In genomic region chr6:123533862-123534261, GRCh38 we compare ENCODE assay signal across 19 cellular contexts.
DNase-seq lines count a peak whose midpoint lies in the region; ATAC-seq and TF ChIP-seq lines count a peak whose summit lies in the region.
"Had no signal": no experiment of that assay in that cellular context is flagged by ENCODE, and none has a peak within 500 bp of the region (broad histone marks: within the 10 kb centered on the region; RNA-seq: fewer than 3 reads in every experiment).

No MANE protein-coding gene starts in this region.

- intact Hi-C loops in cardiac septum (cut with DNase I), result loop anchor here (2.0 to 5.0 kb wide), 2 partner anchors 13 to 103 kb away; partner anchors contain the start of gene TRDN
- intact Hi-C loops in left ventricle myocardium inferior (cut with micrococcal nuclease), result no loop called here

- no peak for ATAC-seq in naive thymus-derived CD8-positive, alpha-beta T cell
- ATAC-seq: GM12878, HepG2 had no signal

- H3K4me1 ChIP-seq in cardiac muscle cell (ENCODE audit: low read depth) (peaks cover 40% of the 10 kb centered on the region), left ventricle myocardium inferior (peaks cover 38% of the 10 kb centered on the region), neuronal stem cell (ENCODE audit: control insufficient read depth in 2 of 2, insufficient read depth in 1 of 2, low read depth in 1 of 2, low read length in 2 of 2) (no peaks in the 10 kb centered on the region), skeletal muscle tissue (ENCODE audit: control insufficient read depth in 3 of 3, insufficient read depth in 3 of 3, low read length in 3 of 3) (peaks cover 12 to 27% (median 24%) of the 10 kb centered on the region in 3 donors)

- H3K36me3 ChIP-seq in cardiac muscle cell (peaks cover 3% of the 10 kb centered on the region), left ventricle myocardium inferior (no peaks in the 10 kb centered on the region), neuronal stem cell (replicated peaks in 1 of 2; ENCODE audit: control insufficient read depth in 2 of 2, insufficient read depth in 2 of 2, low read length in 2 of 2) (no peaks in the 10 kb centered on the region), skeletal muscle tissue (ENCODE audit: control insufficient read depth in 3 of 3, insufficient read depth in 3 of 3, low read length in 3 of 3) (no peaks in the 10 kb centered on the region)
- H3K36me3 ChIP-seq: BLaER1, HAP-1 had no signal

- no peaks in the 10 kb centered on the region for H3K36me3 Mint-ChIP-seq in naive thymus-derived CD8-positive, alpha-beta T cell
- H3K36me3 Mint-ChIP-seq: CD14-positive monocyte; CD4-positive, alpha-beta memory T cell had no signal

- no peak overlapping the region for H3K4ac ChIP-seq in neuronal stem cell (ENCODE audit: low read length)

- H2AFZ ChIP-seq in neuronal stem cell (ENCODE audit: low read length), result peak overlapping the region; percentile 13
- H2AFZ ChIP-seq: GM23248 had no signal

- POLR2A ChIA-PET in naive thymus-derived CD8-positive, alpha-beta T cell (lab: Charles Lee), result no interaction called here

- H3K9ac ChIP-seq in neuronal stem cell (ENCODE audit: low read depth, low read length, poor library complexity) (no peak overlapping the region), skeletal muscle tissue (ENCODE audit: low read depth in 1 of 3, low read length in 3 of 3) (no peak overlapping the region)
- H3K9ac ChIP-seq: BLaER1, GM23248 had no signal

- no peak overlapping the region for H2BK120ac ChIP-seq in neuronal stem cell (ENCODE audit: low read depth, low read length)

- H2AK5ac ChIP-seq in neuronal stem cell (ENCODE audit: low read depth, low read length), result no peak overlapping the region

- H3K23ac ChIP-seq in neuronal stem cell (ENCODE audit: low read depth, low read length, poor library complexity), result no peak overlapping the region

- H3K27me3 Mint-ChIP-seq in naive thymus-derived CD8-positive, alpha-beta T cell, result no peaks in the 10 kb centered on the region
- H3K27me3 Mint-ChIP-seq: CD4-positive, alpha-beta memory T cell had no signal

- no peak overlapping the region for H2BK15ac ChIP-seq in neuronal stem cell (ENCODE audit: low read length)

- no peak for DNase-seq in cardiac muscle cell (ENCODE audit: low read depth in 1 of 2, low spot score in 1 of 2)
- DNase-seq in cardiac septum (ENCODE audit: low spot score), result no peak
- DNase-seq in left ventricle myocardium inferior, result no peak
- no peak for DNase-seq in neuronal stem cell (ENCODE audit: low spot score)
- no peak for DNase-seq in NCI-H446 (lab: John Stamatoyannopoulos, UW)
- DNase-seq in GM19240 (ENCODE audit: insufficient read length, low spot score), result no peak
- DNase-seq in naive thymus-derived CD8-positive, alpha-beta T cell, result no peak
- DNase-seq: 8988T; Calu3; CD4-positive, alpha-beta memory T cell; DND-41; EL; GM23248 had no signal

- H3K4me2 ChIP-seq in neuronal stem cell (ENCODE audit: insufficient read depth, low read length, poor library complexity, severe bottlenecking), result no peak overlapping the region
- H3K4me2 ChIP-seq: BLaER1 had no signal

- H2BK12ac ChIP-seq in neuronal stem cell (ENCODE audit: low read length), result no peak overlapping the region

- no peak overlapping the region for H3K27ac Mint-ChIP-seq in naive thymus-derived CD8-positive, alpha-beta T cell
- H3K27ac Mint-ChIP-seq: CD14-positive monocyte; CD4-positive, alpha-beta memory T cell had no signal

- no peaks in the 10 kb centered on the region for H3K4me1 Mint-ChIP-seq in naive thymus-derived CD8-positive, alpha-beta T cell
- H3K4me1 Mint-ChIP-seq: CD14-positive monocyte; CD4-positive, alpha-beta memory T cell had no signal

- H3K9me3 Mint-ChIP-seq in naive thymus-derived CD8-positive, alpha-beta T cell, result peaks cover 0 to 4% (median 0%) of the 10 kb centered on the region in 9 donors
- H3K9me3 Mint-ChIP-seq: CD14-positive monocyte had no signal

- no peaks in the 10 kb centered on the region for H3K79me1 ChIP-seq in neuronal stem cell (ENCODE audit: low read depth, low read length)

- TF ChIP-seq CTCF in cardiac muscle cell (IDR thresholded peaks at IDR 0.05; ENCODE audit: low read depth, low read length) (no peak), left ventricle myocardium inferior (IDR thresholded peaks at IDR 0.05; ENCODE audit: borderline replicate concordance) (no peak)

- H4K91ac ChIP-seq in neuronal stem cell (ENCODE audit: low read depth, low read length, poor library complexity), result no peak overlapping the region

- H2BK5ac ChIP-seq in neuronal stem cell (ENCODE audit: low read length), result no peak overlapping the region

- no peak overlapping the region for H3K14ac ChIP-seq in neuronal stem cell (ENCODE audit: low read length)

- no peaks in the 10 kb centered on the region for H3K9me3 ChIP-seq in cardiac muscle cell (ENCODE audit: low read depth)
- no peaks in the 10 kb centered on the region for H3K9me3 ChIP-seq in left ventricle myocardium inferior (replicated peaks)
- H3K9me3 ChIP-seq in neuronal stem cell (replicated peaks in 1 of 2; ENCODE audit: control insufficient read depth in 2 of 2, insufficient read depth in 1 of 2, low read depth in 1 of 2, low read length in 2 of 2), result no peaks in the 10 kb centered on the region
- no peaks in the 10 kb centered on the region for H3K9me3 ChIP-seq in skeletal muscle tissue (ENCODE audit: control insufficient read depth in 3 of 3, low read length in 3 of 3)
- H3K9me3 ChIP-seq: BLaER1, HAP-1 had no signal

- no peak overlapping the region for H3K18ac ChIP-seq in neuronal stem cell (ENCODE audit: low read length)

- H3K27ac ChIP-seq in cardiac muscle cell, result peak overlapping the region; percentile 59
- H3K27ac ChIP-seq in left ventricle myocardium inferior (replicated peaks), result peak overlapping the region; percentile 78
- H3K27ac ChIP-seq in neuronal stem cell (replicated peaks; ENCODE audit: low read length), result no peak overlapping the region
- peak overlapping the region; percentile 28 for H3K27ac ChIP-seq in skeletal muscle tissue (ENCODE audit: low read depth, low read length)
- H3K27ac ChIP-seq: BLaER1, GM23248 had no signal

- H3K4me3 ChIP-seq in cardiac muscle cell (no peak overlapping the region), left ventricle myocardium inferior (no peak overlapping the region), neuronal stem cell (ENCODE audit: low read length in 2 of 2) (no peak overlapping the region), skeletal muscle tissue (ENCODE audit: low read length in 3 of 3) (no peak overlapping the region)
- H3K4me3 ChIP-seq: BLaER1, GM12878, GM23248, HAP-1 had no signal

- H3K4me3 Mint-ChIP-seq in naive thymus-derived CD8-positive, alpha-beta T cell, result no peak overlapping the region
- H3K4me3 Mint-ChIP-seq: CD14-positive monocyte; CD4-positive, alpha-beta memory T cell had no signal

- H3K27me3 ChIP-seq in cardiac muscle cell, result no peaks in the 10 kb centered on the region
- H3K27me3 ChIP-seq in left ventricle myocardium inferior (ENCODE audit: low read depth), result no peaks in the 10 kb centered on the region
- H3K27me3 ChIP-seq in neuronal stem cell (ENCODE audit: control insufficient read depth in 3 of 3, insufficient read depth in 3 of 3, low read depth in 1 of 3, low read length in 3 of 3), result no peaks in the 10 kb centered on the region
- no peaks in the 10 kb centered on the region for H3K27me3 ChIP-seq in skeletal muscle tissue (ENCODE audit: control insufficient read depth in 3 of 3, insufficient read depth in 3 of 3, low read length in 3 of 3)
- H3K27me3 ChIP-seq: BLaER1 had no signal

- H4K8ac ChIP-seq in neuronal stem cell (ENCODE audit: low read depth, low read length), result no peak overlapping the region
